Comparison of ENCODE assay signal across 17 cellular contexts in the genomic region with DNA sequence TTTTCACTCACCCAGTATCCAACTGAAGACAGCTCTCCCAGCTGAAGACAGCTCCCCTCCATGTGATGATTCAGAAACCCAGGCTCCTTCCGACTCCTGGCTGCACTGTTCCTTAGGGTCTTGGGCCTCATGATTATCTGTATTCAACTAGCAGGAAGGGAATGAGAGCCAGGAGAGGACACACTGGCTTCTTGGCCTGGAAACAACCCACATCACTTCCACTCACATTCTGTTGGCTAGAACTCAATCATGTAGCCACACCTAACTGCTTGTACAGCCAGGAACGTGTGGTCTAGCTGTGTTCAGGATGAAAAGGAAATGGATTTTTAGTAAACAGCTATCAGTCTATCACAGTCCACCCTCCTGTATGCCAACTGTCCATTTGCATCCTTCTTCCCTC.
"Had no signal": no experiment of that assay in that cellular context is flagged by ENCODE, and none has a peak within 500 bp of the region (broad histone marks: within the 10 kb centered on the region; RNA-seq: fewer than 3 reads in every experiment).

No MANE protein-coding gene starts in this region.

- H2AFZ ChIP-seq: neural progenitor cell had no signal

- H3K9me3 ChIP-seq: ovary had no signal

- H3K36me3 Mint-ChIP-seq: activated naive CD4-positive, alpha-beta T cell treated with anti-CD3 and anti-CD28 coated beads, Interleukin-2, amount 50 U/mL, for 24 hours; neural progenitor cell; T-cell had no signal

- H3K4me3 ChIP-seq: neural progenitor cell, ovary, SK-N-MC had no signal

- H3K27ac Mint-ChIP-seq: activated CD4-positive, alpha-beta T cell treated with anti-CD3 and anti-CD28 coated beads, Interleukin-2, amount 10 ng/mL, durations not matched to agents 7 days and 5 days; activated naive CD4-positive, alpha-beta T cell treated with anti-CD3 and anti-CD28 coated beads, Interleukin-2, amount 50 U/mL, for 24 hours; activated T-helper 2 cell treated with anti-CD3 and anti-CD28 coated beads, Interferon-gamma antibody, Interleukin-2, Interleukin-4, amounts not matched to agents 10 μg/mL and 5 μg/mL and 100 μg/mL, durations not matched to agents 14 hours and 24 hours and 36 hours; neural progenitor cell; stimulated activated naive CD8-positive, alpha-beta T cell treated with anti-CD3 and anti-CD28 coated beads, Interleukin-15, Interleukin-2, amounts not matched to agents 100 ng/mL and 50 ng/mL, for 24 hours; T-cell had no signal

- H3K9me3 Mint-ChIP-seq: activated naive CD4-positive, alpha-beta T cell treated with anti-CD3 and anti-CD28 coated beads, Interleukin-2, amount 50 U/mL, for 24 hours; activated T-helper 2 cell treated with anti-CD3 and anti-CD28 coated beads, Interferon-gamma antibody, Interleukin-2, Interleukin-4, amounts not matched to agents 10 μg/mL and 5 μg/mL and 100 μg/mL, durations not matched to agents 14 hours and 24 hours and 36 hours; stimulated activated naive CD8-positive, alpha-beta T cell treated with anti-CD3 and anti-CD28 coated beads, Interleukin-15, Interleukin-2, amounts not matched to agents 100 ng/mL and 50 ng/mL, for 24 hours; T-cell had no signal

- H3K27me3 ChIP-seq: neural progenitor cell, ovary had no signal

- H3K4me2 ChIP-seq: neural progenitor cell had no signal

- H3K27me3 Mint-ChIP-seq: activated naive CD4-positive, alpha-beta T cell treated with anti-CD3 and anti-CD28 coated beads, Interleukin-2, amount 50 U/mL, for 24 hours; stimulated activated naive CD8-positive, alpha-beta T cell treated with anti-CD3 and anti-CD28 coated beads, Interleukin-15, Interleukin-2, amounts not matched to agents 100 ng/mL and 50 ng/mL, for 24 hours; T-cell had no signal

- H3K4me1 ChIP-seq: neural progenitor cell had no signal

- H3K27ac ChIP-seq: neural progenitor cell, ovary, SK-N-MC, WERI-Rb-1 had no signal

- ATAC-seq: T-cell had no signal

- DNase-seq: activated CD4-positive, alpha-beta T cell treated with anti-CD3 and anti-CD28 coated beads, Interleukin-2, amount 10 ng/mL, durations not matched to agents 7 days and 5 days; activated T-cell treated with anti-CD3 and anti-CD28 coated beads for 4 hours; amygdala; effector CD4-positive, alpha-beta T cell; hypothalamus; mesendoderm; ovary; stimulated activated CD4-positive, alpha-beta T cell treated with anti-CD3 and anti-CD28 coated beads, Interleukin-4, amount 100 ng/mL, for 1 hour; stimulated activated CD8-positive, alpha-beta memory T cell treated with anti-CD3 and anti-CD28 coated beads, Interleukin-4, amount 100 ng/mL, for 48 hours; T-cell; T1000; WERI-Rb-1 had no signal

- H3K36me3 ChIP-seq: neural progenitor cell, ovary, WERI-Rb-1 had no signal

- H3K4me3 Mint-ChIP-seq: activated CD4-positive, alpha-beta T cell treated with anti-CD3 and anti-CD28 coated beads, Interleukin-2, amount 10 ng/mL, durations not matched to agents 7 days and 5 days; activated naive CD4-positive, alpha-beta T cell treated with anti-CD3 and anti-CD28 coated beads, Interleukin-2, amount 50 U/mL, for 24 hours; neural progenitor cell; stimulated activated naive CD8-positive, alpha-beta T cell treated with anti-CD3 and anti-CD28 coated beads, Interleukin-15, Interleukin-2, amounts not matched to agents 100 ng/mL and 50 ng/mL, for 24 hours; T-cell had no signal
